ENCODE assay signal across 11 cellular contexts in genomic region chr1:166730299-166730888, GRCh38.
A peak's percentile ranks its signal among the peaks of the same experiment; 100 is the strongest.
DNase-seq lines count a peak whose midpoint lies in the region.
"Had no signal": no experiment of that assay in that cellular context is flagged by ENCODE, and none has a peak within 500 bp of the region (broad histone marks: within the 10 kb centered on the region; RNA-seq: fewer than 3 reads in every experiment).

No MANE protein-coding gene starts in this region.

- DNase-seq in EH (ENCODE audit: low read depth) (peak; percentile 1), SW480 (ENCODE audit: low spot score) (peak; percentile 17), islet precursor cell (peak; percentile 71), AML-193 (lab: John Stamatoyannopoulos, UW) (no peak), DMS114 treated with DMSO at 0.1 percent for 48 hours (lab: John Stamatoyannopoulos, UW; ENCODE audit: unreplicated experiment) (no peak), NCI-H2227 treated with DMSO at 0.1 percent for 48 hours (lab: John Stamatoyannopoulos, UW) (no peak)
- DNase-seq in Jurkat, Clone E6-1 (ENCODE audit: low read depth, low spot score) = peak; percentile 22
- DNase-seq in activated naive CD4-positive, alpha-beta T cell (lab: John Stamatoyannopoulos, UW) = no peak
- DNase-seq: activated effector memory CD4-positive, alpha-beta T cell treated with anti-CD3 and anti-CD28 coated beads, Interleukin-2, amount 50 U/mL, for 16 hours; CD4-positive, alpha-beta T cell; stimulated activated naive B cell treated with anti-CD40 and anti-IgM and Interleukin-4, amounts not matched to agents 10 μg/mL and 1 μg/mL and 100 μg/mL, for 72 hours had no signal

- H3K4me3 ChIP-seq in Jurkat, Clone E6-1 (ENCODE audit: low read length) = no peak overlapping the region

Comparison
In these comparisons a context has a peak if more than half of its experiments do, and no peak if none do; other contexts are left out.
1. DNase-seq: peak in EH (single experiment), Jurkat, Clone E6-1 (single experiment), SW480 (single experiment) and islet precursor cell (single experiment); none in AML-193 (0 of 2), DMS114 treated with DMSO at 0.1 percent for 48 hours (single experiment), NCI-H2227 treated with DMSO at 0.1 percent for 48 hours (single experiment) and activated naive CD4-positive, alpha-beta T cell (0 of 4).